Comparison of ENCODE assay signal across 22 cellular contexts in genomic region chr2:173537694-173538093, GRCh38.
DNase-seq lines count a peak whose midpoint lies in the region; ATAC-seq lines count a peak whose summit lies in the region.
"Had no signal": no experiment of that assay in that cellular context is flagged by ENCODE, and none has a peak within 500 bp of the region (broad histone marks: within the 10 kb centered on the region; RNA-seq: fewer than 3 reads in every experiment).

No MANE protein-coding gene starts in this region.

- H3K79me2 ChIP-seq in trophoblast cell (ENCODE audit: control insufficient read depth, insufficient read depth, low read length, poor library complexity) = no peaks in the 10 kb centered on the region

- whole genome bisulfite sequencing in trophoblast cell (ENCODE audit: extremely low coverage, insufficient coverage, insufficient read length) = no CpG with 5 or more reads among the region's 2 CpGs

- H3K18ac ChIP-seq in trophoblast cell (ENCODE audit: low read length) = no peak overlapping the region

- intact Hi-C loops in left ventricle myocardium superior (cut with micrococcal nuclease) = no loop called here

- H3K9ac ChIP-seq in trophoblast cell (ENCODE audit: low read length) = no peak overlapping the region
- H3K9ac ChIP-seq: BLaER1 had no signal

- H3K27ac ChIP-seq in trophoblast cell (ENCODE audit: low read depth, low read length) = no peak overlapping the region
- H3K27ac ChIP-seq: BLaER1 had no signal

- H2BK12ac ChIP-seq in trophoblast cell (ENCODE audit: low read length) = no peak overlapping the region

- no peak overlapping the region for H2BK5ac ChIP-seq in trophoblast cell (ENCODE audit: low read depth, low read length, poor library complexity)

- ATAC-seq in left lobe of liver (peak; percentile 45), GM18867 (IDR thresholded peaks at IDR 0.05; ENCODE audit: unreplicated experiment) (no peak), left ventricle myocardium superior (no peak)
- ATAC-seq: GM12878 had no signal

- H3K14ac ChIP-seq in trophoblast cell (ENCODE audit: low read length) = no peak overlapping the region

- peak overlapping the region; percentile 50 for H3K4me3 ChIP-seq in trophoblast cell (ENCODE audit: low read depth, low read length)
- H3K4me3 ChIP-seq: BLaER1, GM12878 had no signal

- no peaks in the 10 kb centered on the region for H3K4me1 ChIP-seq in trophoblast cell (ENCODE audit: control insufficient read depth in 1 of 2, insufficient read depth in 2 of 2, low read length in 2 of 2)
- H3K4me1 ChIP-seq: BE2C, BLaER1 had no signal

- H3K79me1 ChIP-seq in trophoblast cell (ENCODE audit: low read length) = no peaks in the 10 kb centered on the region

- H2BK120ac ChIP-seq in trophoblast cell (ENCODE audit: insufficient read depth, low read length, poor library complexity) = no peak overlapping the region

- H3K27me3 ChIP-seq in trophoblast cell (ENCODE audit: insufficient read depth, low read length) = no peaks in the 10 kb centered on the region
- H3K27me3 ChIP-seq: BE2C, BLaER1 had no signal

- H3K36me3 ChIP-seq in trophoblast cell (ENCODE audit: control insufficient read depth in 1 of 2, insufficient read depth in 2 of 2, low read length in 2 of 2) = no peaks in the 10 kb centered on the region
- H3K36me3 ChIP-seq: BE2C, BLaER1 had no signal

- H4K91ac ChIP-seq in trophoblast cell (ENCODE audit: low read depth, low read length) = no peak overlapping the region

- H3K4ac ChIP-seq in trophoblast cell (ENCODE audit: low read depth, low read length) = no peak overlapping the region

- H2AFZ ChIP-seq in trophoblast cell (ENCODE audit: insufficient read depth, low read length, poor library complexity) = no peak overlapping the region

- no peak overlapping the region for H4K8ac ChIP-seq in trophoblast cell (ENCODE audit: low read depth, low read length)

- H3K9me3 ChIP-seq in trophoblast cell (ENCODE audit: insufficient read depth, low read depth, low read length) = no peaks in the 10 kb centered on the region
- H3K9me3 ChIP-seq: BE2C had no signal

- no peak overlapping the region for H2AK5ac ChIP-seq in trophoblast cell (ENCODE audit: low read length)

- no peak overlapping the region for H3K23ac ChIP-seq in trophoblast cell (ENCODE audit: low read length)

- DNase-seq in left lobe of liver (ENCODE audit: low spot score) = no peak
- DNase-seq in trophoblast cell = no peak
- no peak for DNase-seq in NCI-H345 treated with DMSO at 0.1 percent for 48 hours (lab: John Stamatoyannopoulos, UW; ENCODE audit: unreplicated experiment)
- DNase-seq in left ventricle myocardium superior = no peak
- DNase-seq: 8988T; ACHN; BE2C; C1 segment of cervical spinal cord; CD4-positive, alpha-beta memory T cell; CD4-positive, CD25-positive, alpha-beta regulatory T cell; CD8-positive, alpha-beta memory T cell; COR-L47; DMS 273 treated with DMSO at 0.1 percent for 48 hours; DMS153; DMS53; DMS79; DND-41; EL; GDM1 had no signal

- H4K12ac ChIP-seq in trophoblast cell (ENCODE audit: low read depth, low read length) = no peak overlapping the region

- H3K4me2 ChIP-seq in trophoblast cell (ENCODE audit: low read length) = no peak overlapping the region
- H3K4me2 ChIP-seq: BLaER1 had no signal
